Comparison of ENCODE assay signal across 21 cellular contexts in the genomic region with DNA sequence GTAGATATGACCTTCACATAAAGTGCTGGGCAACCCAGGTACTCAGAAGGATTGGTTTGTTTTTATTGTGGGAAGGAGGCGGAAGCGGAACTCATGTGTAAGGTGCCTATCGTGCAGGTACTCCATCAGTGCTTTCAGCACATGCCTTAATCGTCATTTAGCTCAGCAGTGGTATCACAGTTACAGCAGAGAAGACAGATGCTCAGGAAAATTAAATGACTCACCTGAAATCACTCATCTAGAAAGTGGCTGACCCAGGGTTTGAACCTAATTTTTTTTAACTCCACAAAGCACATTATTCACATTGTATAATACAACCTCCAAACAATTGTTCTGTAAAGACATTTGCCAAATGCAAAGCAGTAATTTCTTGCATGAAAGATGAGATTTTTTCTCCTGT. TPM values are rescaled to one million over a fixed set of nuclear protein-coding genes. Genes with fewer than 3 reads are reported as not detected.
"Had no signal": no experiment of that assay in that cellular context is flagged by ENCODE, and none has a peak within 500 bp of the region (broad histone marks: within the 10 kb centered on the region; RNA-seq: fewer than 3 reads in every experiment).

No MANE protein-coding gene starts in this region.

- H3K4me3 ChIP-seq: cardiac muscle cell, colonic mucosa, heart left ventricle, left lung, testis, uterus had no signal

- H3K4me3 Mint-ChIP-seq: activated naive CD8-positive, alpha-beta T cell treated with anti-CD3 and anti-CD28 coated beads for 36 hours; memory B cell; neural crest cell; stimulated activated naive CD8-positive, alpha-beta T cell treated with anti-CD3 and anti-CD28 coated beads, Interleukin-15, amount 100 ng/mL, for 72 hours had no signal

- H3K27ac Mint-ChIP-seq: activated naive CD8-positive, alpha-beta T cell treated with anti-CD3 and anti-CD28 coated beads for 36 hours; memory B cell; stimulated activated naive CD8-positive, alpha-beta T cell treated with anti-CD3 and anti-CD28 coated beads, Interleukin-15, amount 100 ng/mL, for 72 hours had no signal

- H3K9me3 Mint-ChIP-seq: activated naive CD8-positive, alpha-beta T cell treated with anti-CD3 and anti-CD28 coated beads for 36 hours; neural crest cell; stimulated activated naive CD8-positive, alpha-beta T cell treated with anti-CD3 and anti-CD28 coated beads, Interleukin-15, amount 100 ng/mL, for 72 hours had no signal

- ATAC-seq: heart left ventricle; left lung; stimulated activated naive CD8-positive, alpha-beta T cell treated with anti-CD3 and anti-CD28 coated beads, Interleukin-15, amount 100 ng/mL, for 72 hours had no signal

- H3K27me3 Mint-ChIP-seq: activated naive CD8-positive, alpha-beta T cell treated with anti-CD3 and anti-CD28 coated beads for 36 hours; memory B cell; stimulated activated naive CD8-positive, alpha-beta T cell treated with anti-CD3 and anti-CD28 coated beads, Interleukin-15, amount 100 ng/mL, for 72 hours had no signal

- H3K36me3 Mint-ChIP-seq: activated naive CD8-positive, alpha-beta T cell treated with anti-CD3 and anti-CD28 coated beads for 36 hours; memory B cell had no signal

- FAIRE-seq: endothelial cell of umbilical vein had no signal

- H3K4me1 Mint-ChIP-seq: activated naive CD8-positive, alpha-beta T cell treated with anti-CD3 and anti-CD28 coated beads for 36 hours; memory B cell; neural crest cell; stimulated activated naive CD8-positive, alpha-beta T cell treated with anti-CD3 and anti-CD28 coated beads, Interleukin-15, amount 100 ng/mL, for 72 hours had no signal

- H3K27ac ChIP-seq: cardiac muscle cell, colonic mucosa, heart left ventricle, left lung, testis, uterus had no signal

- DNase-seq: activated CD4-positive, alpha-beta T cell treated with anti-CD3 and anti-CD28 coated beads for 1 hour; activated CD4-positive, alpha-beta T cell treated with anti-CD3 and anti-CD28 coated beads, Interleukin-2, amount 50 U/mL, for 48 hours; activated gamma-delta T cell treated with Interleukin-2 at 50 U/mL for 16 hours; activated naive CD8-positive, alpha-beta T cell treated with anti-CD3 and anti-CD28 coated beads for 36 hours; activated T-cell treated with anti-CD3 and anti-CD28 coated beads, Interleukin-2, amount 50 U/mL, for 48 hours; colonic mucosa; effector CD4-positive, alpha-beta T cell; heart left ventricle; stimulated activated CD4-positive, alpha-beta T cell treated with anti-CD3 and anti-CD28 coated beads, Interleukin-4, amount 100 ng/mL, for 1 hour; stimulated activated CD8-positive, alpha-beta memory T cell treated with anti-CD3 and anti-CD28 coated beads, Interleukin-4, amount 100 ng/mL, for 48 hours; stimulated activated naive CD8-positive, alpha-beta T cell treated with anti-CD3 and anti-CD28 coated beads, Interleukin-15, amount 100 ng/mL, for 72 hours; testis; uterus had no signal

RNA-seq across cellular contexts. Expression of a gene that starts 2.2 kb away (rescaled TPM):
- total RNA-seq: activated naive CD8-positive, alpha-beta T cell treated with anti-CD3 and anti-CD28 coated beads for 36 hours; cardiac muscle cell; colonic mucosa; endothelial cell of umbilical vein; frontal cortex; left lung; neural crest cell; osteocyte; pulmonary artery endothelial cell; uterus had no signal

RNA-seq across cellular contexts. Expression of a gene that starts 25.6 kb away (rescaled TPM):
- total RNA-seq: activated naive CD8-positive, alpha-beta T cell treated with anti-CD3 and anti-CD28 coated beads for 36 hours; cardiac muscle cell; endothelial cell of umbilical vein; frontal cortex; heart left ventricle; neural crest cell; osteocyte; pulmonary artery endothelial cell; testis; uterus had no signal
